9 cellular contexts compared by ENCODE assay signal in the genomic region with DNA sequence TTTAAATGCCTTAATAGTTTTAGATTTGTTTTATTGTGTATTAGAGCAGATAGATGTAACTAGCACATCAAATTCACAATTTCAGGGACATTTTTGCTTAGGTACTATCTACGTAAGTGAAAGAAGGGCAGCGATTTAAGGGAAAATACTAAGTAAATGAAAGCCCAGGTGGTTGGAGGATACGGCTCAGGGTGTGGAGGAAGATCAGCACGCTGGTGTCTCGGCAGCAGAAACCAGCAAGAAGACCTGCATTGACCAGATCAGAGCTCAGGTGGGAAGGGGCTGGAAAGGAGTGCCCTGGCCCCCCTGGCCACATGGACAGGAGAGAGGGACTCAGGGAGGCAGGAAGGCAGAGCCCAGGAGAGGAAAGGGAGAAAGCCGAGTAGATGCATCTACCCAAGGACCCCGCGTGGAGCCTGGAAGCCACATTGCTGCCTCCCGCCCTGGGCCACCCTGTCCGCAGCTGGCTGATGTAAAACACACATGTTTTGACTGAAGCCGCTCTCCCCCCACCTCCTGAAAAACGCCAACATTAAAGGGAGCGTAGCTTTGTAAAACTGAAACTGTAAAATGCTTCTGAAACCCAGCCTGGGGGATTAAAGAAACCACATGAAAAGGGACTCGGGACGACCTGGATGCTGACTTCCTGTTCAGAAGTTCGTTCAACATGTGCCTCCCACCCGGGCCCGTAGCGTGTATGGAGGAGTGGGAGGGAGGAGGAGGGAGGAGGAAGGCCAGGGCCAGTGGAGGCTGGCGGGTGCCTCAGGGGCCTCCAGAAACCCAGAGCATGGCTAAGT.
DNase-seq lines count a peak whose midpoint lies in the region; ATAC-seq, FAIRE-seq and TF ChIP-seq lines count a peak whose summit lies in the region.
"Had no signal": no experiment of that assay in that cellular context is flagged by ENCODE, and none has a peak within 500 bp of the region (broad histone marks: within the 10 kb centered on the region; RNA-seq: fewer than 3 reads in every experiment).

No MANE protein-coding gene starts in this region.

- TF ChIP-seq CTCF in esophagus squamous epithelium (IDR thresholded peaks at IDR 0.05), result no peak

- DNase-seq in GM19239 (ENCODE audit: insufficient read length, low spot score) (peak; percentile 78), islet precursor cell (no peak), esophagus squamous epithelium (lab: John Stamatoyannopoulos, UW) (no peak), cerebellar nuclear complex (lab: John Stamatoyannopoulos, UW) (no peak)
- DNase-seq in activated naive CD4-positive, alpha-beta T cell treated with anti-CD3 and anti-CD28 coated beads, Interleukin-2, amount 50 U/mL, for 72 hours (ENCODE audit: low spot score in 2 of 2), result peak; percentile 57 to 80
- DNase-seq in stimulated activated CD8-positive, alpha-beta memory T cell treated with anti-CD3 and anti-CD28 coated beads, Interleukin-15, amount 100 ng/mL, for 4 hours (ENCODE audit: low read depth in 2 of 2), result peak; percentile 13 to 42
- DNase-seq: right cardiac atrium had no signal

- peak; percentile 98 for FAIRE-seq in GM19239 (lab: Jason Lieb, UNC)

- H3K9me3 Mint-ChIP-seq in activated naive CD4-positive, alpha-beta T cell treated with anti-CD3 and anti-CD28 coated beads, Interleukin-2, amount 50 U/mL, for 72 hours, result no peaks in the 10 kb centered on the region

- WGBS in esophagus squamous epithelium, 2 donors, result 33 to 49% methylated on average over 14 to 20 of the region's 20 CpGs

- H3K4me3 ChIP-seq in esophagus squamous epithelium, result peak overlapping the region in 2 of 4 donors; percentile 11 to 19

- H3K4me1 ChIP-seq in esophagus squamous epithelium, result peaks cover 7 to 33% (median 15%) of the 10 kb centered on the region in 3 donors

- TF ChIP-seq POLR2A in esophagus squamous epithelium (IDR thresholded peaks at IDR 0.05), result no peak

- no peak overlapping the region for H3K27ac ChIP-seq in esophagus squamous epithelium

- peak; percentile 61 for ATAC-seq in HG03460 (IDR thresholded peaks at IDR 0.05; ENCODE audit: unreplicated experiment)
- peak; percentile 85 to 94 for ATAC-seq in activated naive CD4-positive, alpha-beta T cell treated with anti-CD3 and anti-CD28 coated beads, Interleukin-2, amount 50 U/mL, for 72 hours
- ATAC-seq in GM21786 (IDR thresholded peaks at IDR 0.05; ENCODE audit: unreplicated experiment), result no peak
- ATAC-seq: right cardiac atrium had no signal

- peaks cover 0 to 22% (median 0%) of the 10 kb centered on the region in 4 donors for H3K27me3 ChIP-seq in esophagus squamous epithelium

- H3K36me3 ChIP-seq in esophagus squamous epithelium, result no peaks in the 10 kb centered on the region

- H3K27ac Mint-ChIP-seq in activated naive CD4-positive, alpha-beta T cell treated with anti-CD3 and anti-CD28 coated beads, Interleukin-2, amount 50 U/mL, for 72 hours, result peak overlapping the region; percentile 52 to 88

- no peaks in the 10 kb centered on the region for H3K9me3 ChIP-seq in esophagus squamous epithelium

- intact Hi-C loops in esophagus squamous epithelium (cut with DNase I), result no loop called here

- no peaks in the 10 kb centered on the region for H3K36me3 Mint-ChIP-seq in activated naive CD4-positive, alpha-beta T cell treated with anti-CD3 and anti-CD28 coated beads, Interleukin-2, amount 50 U/mL, for 72 hours

Comparison
In these comparisons a context has a peak if more than half of its experiments do, and no peak if none do; other contexts are left out.
1. DNase-seq: peak in GM19239 (single experiment), activated naive CD4-positive, alpha-beta T cell treated with anti-CD3 and anti-CD28 coated beads, Interleukin-2, amount 50 U/mL, for 72 hours (2 of 2) and stimulated activated CD8-positive, alpha-beta memory T cell treated with anti-CD3 and anti-CD28 coated beads, Interleukin-15, amount 100 ng/mL, for 4 hours (2 of 2); none in islet precursor cell (single experiment), esophagus squamous epithelium (single experiment) and cerebellar nuclear complex (0 of 2).